Comparison of ENCODE assay signal across 6 cellular contexts in the genomic region with DNA sequence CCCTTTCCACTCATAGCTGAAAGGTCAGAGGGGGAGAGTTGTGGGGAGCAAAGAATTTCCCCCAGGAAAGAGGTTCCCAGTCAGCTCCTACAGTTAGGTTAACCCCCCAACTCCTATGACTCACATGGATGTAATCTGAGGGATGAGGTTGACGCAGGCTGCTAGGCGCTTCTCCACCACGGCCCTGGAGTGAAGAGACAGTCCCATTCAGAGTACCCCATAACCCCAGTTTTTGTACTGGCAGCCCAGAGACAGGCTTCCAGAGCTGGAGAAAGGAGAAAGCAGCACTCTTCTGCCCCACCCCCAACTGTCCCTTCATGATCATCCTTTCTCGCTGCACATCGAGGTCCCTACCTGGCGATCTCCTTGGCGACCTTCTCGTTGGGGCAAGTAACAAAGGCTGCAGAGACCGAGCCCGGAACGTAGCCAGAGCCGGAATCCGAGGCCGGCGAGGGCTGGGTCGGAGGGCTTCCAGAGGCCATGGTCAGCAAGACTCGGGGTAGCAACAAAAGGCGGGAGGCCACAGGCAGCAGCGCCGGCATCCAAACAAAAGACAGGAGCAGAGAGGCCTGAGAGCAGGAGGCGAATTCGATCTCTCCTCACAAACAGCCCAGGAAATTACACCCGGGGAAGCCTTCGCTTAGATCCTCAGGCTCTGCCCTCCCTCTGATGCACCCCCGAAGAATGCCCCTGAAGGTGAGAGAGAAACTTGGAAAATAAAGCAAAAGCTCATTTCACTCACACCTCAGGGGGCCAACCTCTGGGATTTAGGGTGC. TPM values are rescaled to one million over a fixed set of nuclear protein-coding genes. Genes with fewer than 3 reads are reported as not detected.
A peak's percentile ranks its signal among the peaks of the same experiment; 100 is the strongest.
DNase-seq lines count a peak whose midpoint lies in the region; ATAC-seq, FAIRE-seq and TF ChIP-seq lines count a peak whose summit lies in the region.

No MANE protein-coding gene starts in this region.

- ATAC-seq in GM21717 (IDR thresholded peaks at IDR 0.05; ENCODE audit: unreplicated experiment), result no peak

- H3K9me3 ChIP-seq in neuron (ENCODE audit: low read length), result no peaks in the 10 kb centered on the region

- FAIRE-seq in bronchial epithelial cell (lab: Jason Lieb, UNC), result no peak

- H3K27me3 ChIP-seq in bronchial epithelial cell (ENCODE audit: control insufficient read depth, insufficient read depth, low read length) (no peaks in the 10 kb centered on the region), neuron (ENCODE audit: insufficient read depth, low read length) (no peaks in the 10 kb centered on the region)

- peaks cover 47% of the 10 kb centered on the region for H3K4me1 ChIP-seq in neuron (ENCODE audit: insufficient read depth, low read length)

- peaks cover 5% of the 10 kb centered on the region for H3K36me3 ChIP-seq in bronchial epithelial cell (ENCODE audit: control insufficient read depth, insufficient read depth, low read length)
- H3K36me3 ChIP-seq in neuron (ENCODE audit: insufficient read depth, low read length), result peaks cover 27% of the 10 kb centered on the region

- H3K4me3 ChIP-seq in bronchial epithelial cell (ENCODE audit: low read depth, low read length) (peak overlapping the region; percentile 69), neuron (ENCODE audit: low read length) (peak overlapping the region; percentile 74)

- DNase-seq in activated effector memory CD4-positive, alpha-beta T cell treated with anti-CD3 and anti-CD28 coated beads, Interleukin-2, amount 50 U/mL, for 16 hours, result peak; percentile 71
- DNase-seq in activated effector memory CD4-positive, alpha-beta T cell treated with Interleukin-2 at 50 U/mL for 16 hours, result no peak
- DNase-seq in bronchial epithelial cell (ENCODE audit: low read depth), result peak; percentile 79
- DNase-seq in Kasumi-1 (lab: John Stamatoyannopoulos, UW), result no peak

- no peak for TF ChIP-seq CTCF in bronchial epithelial cell (IDR thresholded peaks at IDR 0.05; ENCODE audit: insufficient read depth, low read length, severe bottlenecking)

- H2AFZ ChIP-seq in neuron (ENCODE audit: low read depth, low read length), result peak overlapping the region; percentile 41

RNA-seq across cellular contexts. Expression of gene CUTA, which starts 0.6 kb away (rescaled TPM):
- 37.1 and 42.5 TPM in 2 replicates for total RNA-seq in bronchial epithelial cell

RNA-seq across cellular contexts. Expression of gene SYNGAP1, which starts 2.5 kb away (rescaled TPM):
- 0.79 and 0.90 TPM in 2 replicates for total RNA-seq in bronchial epithelial cell

RNA-seq across cellular contexts. Expression of gene PHF1, which starts 6.5 kb away (rescaled TPM):
- total RNA-seq in bronchial epithelial cell, result 7.6 and 13.2 TPM in 2 replicates

RNA-seq across cellular contexts. Expression of gene KIFC1, which starts 25.7 kb away (rescaled TPM):
- total RNA-seq in bronchial epithelial cell, result 0.26 TPM in 2 replicates

RNA-seq across cellular contexts. Expression of gene ZBTB9, which starts 37.1 kb away (rescaled TPM):
- 5.9 and 6.3 TPM in 2 replicates for total RNA-seq in bronchial epithelial cell

Comparison
In these comparisons a context has a peak if more than half of its experiments do, and no peak if none do; other contexts are left out.
1. DNase-seq: peak in activated effector memory CD4-positive, alpha-beta T cell treated with anti-CD3 and anti-CD28 coated beads, Interleukin-2, amount 50 U/mL, for 16 hours (single experiment) and bronchial epithelial cell (single experiment); none in activated effector memory CD4-positive, alpha-beta T cell treated with Interleukin-2 at 50 U/mL for 16 hours (single experiment) and Kasumi-1 (0 of 2).